ENCODE assay signal across 1 cellular context in the genomic region with DNA sequence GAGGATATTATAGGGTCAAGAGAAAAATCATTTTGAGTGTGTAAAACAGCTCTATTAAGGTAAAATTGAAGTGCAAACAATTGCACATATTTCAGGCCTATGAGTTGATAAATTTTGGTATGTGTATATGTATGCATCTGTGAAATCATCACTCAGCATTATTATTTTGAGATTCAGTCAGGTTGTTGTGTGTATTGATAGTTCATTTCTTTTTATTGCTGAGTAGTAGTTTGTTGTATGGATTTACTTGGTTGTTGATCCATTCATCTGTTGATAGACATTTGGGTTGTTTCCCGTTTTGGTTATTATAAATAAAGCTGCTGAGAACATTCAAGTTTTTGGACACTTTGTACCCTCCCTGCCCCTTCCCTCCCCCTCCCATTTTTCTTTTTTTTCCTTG.
TF ChIP-seq lines count a peak whose summit lies in the region.

No MANE protein-coding gene starts in this region.

TF ChIP-seq in SK-N-SH treated with all-trans-retinoic acid at 6 μM for 48 hours, 23 proteins besides CTCF, POLR2A, EP300 and RAD21 (continued from another document):
- TF ChIP-seq, protein P1, sequence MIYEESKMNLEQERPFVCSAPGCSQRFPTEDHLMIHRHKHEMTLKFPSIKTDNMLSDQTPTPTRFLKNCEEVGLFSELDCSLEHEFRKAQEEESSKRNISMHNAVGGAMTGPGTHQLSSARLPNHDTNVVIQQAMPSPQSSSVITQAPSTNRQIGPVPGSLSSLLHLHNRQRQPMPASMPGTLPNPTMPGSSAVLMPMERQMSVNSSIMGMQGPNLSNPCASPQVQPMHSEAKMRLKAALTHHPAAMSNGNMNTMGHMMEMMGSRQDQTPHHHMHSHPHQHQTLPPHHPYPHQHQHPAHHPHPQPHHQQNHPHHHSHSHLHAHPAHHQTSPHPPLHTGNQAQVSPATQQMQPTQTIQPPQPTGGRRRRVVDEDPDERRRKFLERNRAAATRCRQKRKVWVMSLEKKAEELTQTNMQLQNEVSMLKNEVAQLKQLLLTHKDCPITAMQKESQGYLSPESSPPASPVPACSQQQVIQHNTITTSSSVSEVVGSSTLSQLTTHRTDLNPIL (CRISPR knock-in tag; IDR thresholded peaks at IDR 0.05; ENCODE audit: low read depth) = no peak
- TF ChIP-seq ZNF70 (CRISPR knock-in tag; IDR thresholded peaks at IDR 0.05) (no peak), PPARA (CRISPR knock-in tag; IDR thresholded peaks at IDR 0.05; ENCODE audit: borderline replicate concordance) (no peak), TOX (CRISPR knock-in tag; IDR thresholded peaks at IDR 0.05; ENCODE audit: borderline replicate concordance) (no peak)
